Comparison of ENCODE assay signal across 19 cellular contexts in genomic region chr5:74067748-74068541, GRCh38.
A peak's percentile ranks its signal among the peaks of the same experiment; 100 is the strongest.
DNase-seq lines count a peak whose midpoint lies in the region; ATAC-seq and TF ChIP-seq lines count a peak whose summit lies in the region.
"Had no signal": no experiment of that assay in that cellular context is flagged by ENCODE, and none has a peak within 500 bp of the region (broad histone marks: within the 10 kb centered on the region; RNA-seq: fewer than 3 reads in every experiment).

No MANE protein-coding gene starts in this region.

- no peaks in the 10 kb centered on the region for H3K9me3 Mint-ChIP-seq in activated T-cell treated with anti-CD3 and anti-CD28 coated beads, Interleukin-2, amount 50 U/mL, for 4 hours
- H3K9me3 Mint-ChIP-seq: CD8-positive, alpha-beta T cell; naive thymus-derived CD4-positive, alpha-beta T cell; stimulated activated effector memory CD8-positive, alpha-beta T cell treated with anti-CD3 and anti-CD28 coated beads, Interleukin-12 subunit alpha, Interleukin-12 subunit beta, amount 100 ng/mL, for 72 hours had no signal

- H3K4me3 ChIP-seq in PC-3 (ENCODE audit: low read length) (0 out of 2 replicates have a peak overlapping the region, but pooled peaks have one; percentile 5), foreskin fibroblast (ENCODE audit: low read depth in 1 of 2, low read length in 2 of 2) (no peak overlapping the region), vagina (no peak overlapping the region)
- H3K4me3 ChIP-seq: gastrocnemius medialis, GM12878, transverse colon had no signal

- no TSS peak for BruUV-seq in PC-3 (replicated peaks; lab: Mats Ljungman, UMichigan)

- H3F3A ChIP-seq in PC-3 (ENCODE audit: low read length, unreplicated experiment) = no peaks in the 10 kb centered on the region

- TF ChIP-seq CTCF in PC-3 (conservative IDR thresholded peaks at IDR 0.05; ENCODE audit: low read depth, low read length) (no peak), foreskin fibroblast (IDR thresholded peaks at IDR 0.05; ENCODE audit: low read depth, low read length) (no peak), vagina (IDR thresholded peaks at IDR 0.05) (no peak)

- peak; percentile 22 for ATAC-seq in PC-3
- no peak for ATAC-seq in activated T-cell treated with anti-CD3 and anti-CD28 coated beads, Interleukin-2, amount 50 U/mL, for 4 hours
- ATAC-seq: CD8-positive, alpha-beta T cell; naive thymus-derived CD4-positive, alpha-beta T cell had no signal

- no peaks in the 10 kb centered on the region for H3K4me1 Mint-ChIP-seq in activated T-cell treated with anti-CD3 and anti-CD28 coated beads, Interleukin-2, amount 50 U/mL, for 4 hours (ENCODE audit: low read depth)
- H3K4me1 Mint-ChIP-seq: naive thymus-derived CD4-positive, alpha-beta T cell; stimulated activated effector memory CD8-positive, alpha-beta T cell treated with anti-CD3 and anti-CD28 coated beads, Interleukin-12 subunit alpha, Interleukin-12 subunit beta, amount 100 ng/mL, for 72 hours had no signal

- H3K9me2 ChIP-seq in PC-3 (replicated peaks; ENCODE audit: low read length) = no peaks in the 10 kb centered on the region

- H3K9ac ChIP-seq in PC-3 (ENCODE audit: low read length) = no peak overlapping the region

- POLR2A ChIA-PET in PC-3 (lab: Charles Lee; ENCODE audit: unreplicated experiment) = no interaction called here

- H3K9me3 ChIP-seq in PC-3 (ENCODE audit: low read length) (no peaks in the 10 kb centered on the region), vagina (no peaks in the 10 kb centered on the region)
- H3K9me3 ChIP-seq: gastrocnemius medialis, transverse colon had no signal

- H4K20me1 ChIP-seq in PC-3 (ENCODE audit: low read length) = no peaks in the 10 kb centered on the region

- intact Hi-C loops in PC-3 (cut with micrococcal nuclease) (loop anchor here (5.0 kb wide), 3 partner anchors 59 to 259 kb away; no protein-coding TSS in a partner anchor), vagina (cut with DNase I) (no loop called here)

- H3K36me3 Mint-ChIP-seq in activated T-cell treated with anti-CD3 and anti-CD28 coated beads, Interleukin-2, amount 50 U/mL, for 4 hours (ENCODE audit: insufficient read depth) = no peaks in the 10 kb centered on the region
- H3K36me3 Mint-ChIP-seq: CD8-positive, alpha-beta T cell; naive thymus-derived CD4-positive, alpha-beta T cell; stimulated activated effector memory CD8-positive, alpha-beta T cell treated with anti-CD3 and anti-CD28 coated beads, Interleukin-12 subunit alpha, Interleukin-12 subunit beta, amount 100 ng/mL, for 72 hours had no signal

- H3K27ac ChIP-seq in PC-3 (ENCODE audit: low read length) = peak overlapping the region; percentile 65
- H3K27ac ChIP-seq in vagina = peak overlapping the region; percentile 6

- CTCF ChIA-PET in PC-3 (lab: Charles Lee) = no interaction called here

- no peaks in the 10 kb centered on the region for H3K79me2 ChIP-seq in PC-3 (ENCODE audit: low read length)

- H3K36me3 ChIP-seq in PC-3 (ENCODE audit: low read depth, low read length) = no peaks in the 10 kb centered on the region
- H3K36me3 ChIP-seq in vagina = no peaks in the 10 kb centered on the region
- H3K36me3 ChIP-seq: gastrocnemius medialis, transverse colon had no signal

- H3K4me2 ChIP-seq in PC-3 (ENCODE audit: low read length) = peak overlapping the region; percentile 60

- no peak for TF ChIP-seq POLR2A in vagina (IDR thresholded peaks at IDR 0.05)

- no peak overlapping the region for H2AFZ ChIP-seq in PC-3 (ENCODE audit: low read length)

- H3K4me1 ChIP-seq in PC-3 (ENCODE audit: insufficient read depth, low read length) = peaks cover 48% of the 10 kb centered on the region
- H3K4me1 ChIP-seq in vagina = peaks cover 23% of the 10 kb centered on the region

- H3K27me3 Mint-ChIP-seq in activated T-cell treated with anti-CD3 and anti-CD28 coated beads, Interleukin-2, amount 50 U/mL, for 4 hours (ENCODE audit: low read depth) = no peaks in the 10 kb centered on the region

- DNase-seq in NCI-H2029 (lab: John Stamatoyannopoulos, UW) (peak; percentile 29), NCI-H2029 treated with DMSO at 0.1 percent for 48 hours (lab: John Stamatoyannopoulos, UW) (no peak), PC-3 (peak; percentile 84), foreskin fibroblast (peak; percentile 7 to 33), vagina (ENCODE audit: extremely low spot score in 2 of 2) (no peak), AG08395 (ENCODE audit: low spot score) (no peak), DMS153 treated with DMSO at 0.1 percent for 48 hours (lab: John Stamatoyannopoulos, UW; ENCODE audit: unreplicated experiment) (no peak)
- no peak for DNase-seq in activated T-cell treated with anti-CD3 and anti-CD28 coated beads, Interleukin-2, amount 50 U/mL, for 4 hours
- DNase-seq: activated CD4-positive, alpha-beta T cell treated with anti-CD3 and anti-CD28 coated beads, Interleukin-2, amount 50 U/mL, for 1 hour; activated naive CD4-positive, alpha-beta T cell treated with Interleukin-2 at 50 U/mL for 16 hours; CD8-positive, alpha-beta T cell; gastrocnemius medialis; naive thymus-derived CD4-positive, alpha-beta T cell; NCI-H1048; NCI-H526 treated with DMSO at 0.1 percent for 48 hours; stimulated activated CD4-positive, alpha-beta T cell treated with anti-CD3 and anti-CD28 coated beads, Interleukin-12 subunit alpha, Interleukin-12 subunit beta, amount 100 ng/mL, for 4 hours; transverse colon had no signal

- H3K27me3 ChIP-seq in PC-3 (ENCODE audit: low read length) (no peaks in the 10 kb centered on the region), vagina (no peaks in the 10 kb centered on the region)
- H3K27me3 ChIP-seq: gastrocnemius medialis, transverse colon had no signal

- H3K4me3 Mint-ChIP-seq in activated T-cell treated with anti-CD3 and anti-CD28 coated beads, Interleukin-2, amount 50 U/mL, for 4 hours = no peak overlapping the region
- H3K4me3 Mint-ChIP-seq: CD8-positive, alpha-beta T cell; naive thymus-derived CD4-positive, alpha-beta T cell; stimulated activated effector memory CD8-positive, alpha-beta T cell treated with anti-CD3 and anti-CD28 coated beads, Interleukin-12 subunit alpha, Interleukin-12 subunit beta, amount 100 ng/mL, for 72 hours had no signal

Comparison
In these comparisons a context has a peak if more than half of its experiments do, and no peak if none do; other contexts are left out.
1. DNase-seq: peak in NCI-H2029 (single experiment), PC-3 (single experiment) and foreskin fibroblast (2 of 2); none in NCI-H2029 treated with DMSO at 0.1 percent for 48 hours (single experiment), vagina (0 of 2), AG08395 (single experiment), DMS153 treated with DMSO at 0.1 percent for 48 hours (single experiment) and activated T-cell treated with anti-CD3 and anti-CD28 coated beads, Interleukin-2, amount 50 U/mL, for 4 hours (single experiment).